In genomic region chr18:63936156-63936931, GRCh38 we compare ENCODE assay signal across 1 cellular context.
TF ChIP-seq lines count a peak whose summit lies in the region.

No MANE protein-coding gene starts in this region.

TF ChIP-seq in HepG2, 621 proteins besides CTCF, POLR2A, EP300 and RAD21 (continues in another document):
- TF ChIP-seq, protein P1, sequence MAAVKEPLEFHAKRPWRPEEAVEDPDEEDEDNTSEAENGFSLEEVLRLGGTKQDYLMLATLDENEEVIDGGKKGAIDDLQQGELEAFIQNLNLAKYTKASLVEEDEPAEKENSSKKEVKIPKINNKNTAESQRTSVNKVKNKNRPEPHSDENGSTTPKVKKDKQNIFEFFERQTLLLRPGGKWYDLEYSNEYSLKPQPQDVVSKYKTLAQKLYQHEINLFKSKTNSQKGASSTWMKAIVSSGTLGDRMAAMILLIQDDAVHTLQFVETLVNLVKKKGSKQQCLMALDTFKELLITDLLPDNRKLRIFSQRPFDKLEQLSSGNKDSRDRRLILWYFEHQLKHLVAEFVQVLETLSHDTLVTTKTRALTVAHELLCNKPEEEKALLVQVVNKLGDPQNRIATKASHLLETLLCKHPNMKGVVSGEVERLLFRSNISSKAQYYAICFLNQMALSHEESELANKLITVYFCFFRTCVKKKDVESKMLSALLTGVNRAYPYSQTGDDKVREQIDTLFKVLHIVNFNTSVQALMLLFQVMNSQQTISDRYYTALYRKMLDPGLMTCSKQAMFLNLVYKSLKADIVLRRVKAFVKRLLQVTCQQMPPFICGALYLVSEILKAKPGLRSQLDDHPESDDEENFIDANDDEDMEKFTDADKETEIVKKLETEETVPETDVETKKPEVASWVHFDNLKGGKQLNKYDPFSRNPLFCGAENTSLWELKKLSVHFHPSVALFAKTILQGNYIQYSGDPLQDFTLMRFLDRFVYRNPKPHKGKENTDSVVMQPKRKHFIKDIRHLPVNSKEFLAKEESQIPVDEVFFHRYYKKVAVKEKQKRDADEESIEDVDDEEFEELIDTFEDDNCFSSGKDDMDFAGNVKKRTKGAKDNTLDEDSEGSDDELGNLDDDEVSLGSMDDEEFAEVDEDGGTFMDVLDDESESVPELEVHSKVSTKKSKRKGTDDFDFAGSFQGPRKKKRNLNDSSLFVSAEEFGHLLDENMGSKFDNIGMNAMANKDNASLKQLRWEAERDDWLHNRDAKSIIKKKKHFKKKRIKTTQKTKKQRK (IDR thresholded peaks at IDR 0.05; ENCODE audit: low read length), result no peak
- TF ChIP-seq FOXA1 (IDR thresholded peaks at IDR 0.05) (no peak), FOXA1 (CRISPR knock-in tag; IDR thresholded peaks at IDR 0.05) (no peak), NPAS2 (CRISPR knock-in tag; IDR thresholded peaks at IDR 0.05; ENCODE audit: borderline replicate concordance) (no peak), ZHX2 (IDR thresholded peaks at IDR 0.05; ENCODE audit: low read depth) (no peak), ZHX2 (CRISPR knock-in tag; IDR thresholded peaks at IDR 0.05; ENCODE audit: borderline replicate concordance) (no peak), E2F5 (CRISPR knock-in tag; conservative IDR thresholded peaks at IDR 0.05) (no peak), ZBTB38 (CRISPR knock-in tag; IDR thresholded peaks at IDR 0.05) (no peak), DR1 (CRISPR knock-in tag; IDR thresholded peaks at IDR 0.05) (no peak), CBX5 (CRISPR knock-in tag; IDR thresholded peaks at IDR 0.05; ENCODE audit: borderline replicate concordance) (0 out of 2 replicates have a peak, but pooled peaks have one; percentile 32), TOE1 (CRISPR knock-in tag; IDR thresholded peaks at IDR 0.05) (no peak), MAFG (CRISPR knock-in tag; IDR thresholded peaks at IDR 0.05) (no peak), TBX3 (IDR thresholded peaks at IDR 0.05; ENCODE audit: borderline replicate concordance) (no peak), ZNF441 (CRISPR knock-in tag; IDR thresholded peaks at IDR 0.05; ENCODE audit: borderline replicate concordance) (no peak), ZSCAN20 (CRISPR knock-in tag; IDR thresholded peaks at IDR 0.05; ENCODE audit: borderline replicate concordance) (no peak), ZNF737 (CRISPR knock-in tag; IDR thresholded peaks at IDR 0.05; ENCODE audit: borderline replicate concordance) (no peak), ZC3H4 (CRISPR knock-in tag; IDR thresholded peaks at IDR 0.05; ENCODE audit: borderline replicate concordance) (no peak), ESRRA (CRISPR knock-in tag; IDR thresholded peaks at IDR 0.05; ENCODE audit: low read depth) (no peak), MED8 (CRISPR knock-in tag; IDR thresholded peaks at IDR 0.05; ENCODE audit: insufficient replicate concordance) (no peak), UBTF (CRISPR knock-in tag; IDR thresholded peaks at IDR 0.05) (peak; percentile 50; the same call in 1 of the 2 replicates), TFDP1 (CRISPR knock-in tag; IDR thresholded peaks at IDR 0.05; ENCODE audit: borderline replicate concordance) (peak; percentile 22; the same call in 1 of the 2 replicates), CEBPB (IDR thresholded peaks at IDR 0.05; ENCODE audit: borderline replicate concordance, low read depth, low read length) (no peak), ZNF496 (CRISPR knock-in tag; IDR thresholded peaks at IDR 0.05; ENCODE audit: insufficient replicate concordance) (no peak), ZSCAN12 (CRISPR knock-in tag; IDR thresholded peaks at IDR 0.05) (no peak), ZNF34 (CRISPR knock-in tag; IDR thresholded peaks at IDR 0.05; ENCODE audit: borderline replicate concordance) (no peak), ZNF766 (CRISPR knock-in tag; IDR thresholded peaks at IDR 0.05; ENCODE audit: borderline replicate concordance) (no peak), TBL1XR1 (IDR thresholded peaks at IDR 0.05; ENCODE audit: borderline replicate concordance, low read length, partially characterized antibody) (no peak), STAG1 (CRISPR knock-in tag; IDR thresholded peaks at IDR 0.05) (peak; percentile 72), ZNF230 (CRISPR knock-in tag; IDR thresholded peaks at IDR 0.05) (no peak), DNMT1 (CRISPR knock-in tag; IDR thresholded peaks at IDR 0.05) (no peak)
- TF ChIP-seq, protein P2, sequence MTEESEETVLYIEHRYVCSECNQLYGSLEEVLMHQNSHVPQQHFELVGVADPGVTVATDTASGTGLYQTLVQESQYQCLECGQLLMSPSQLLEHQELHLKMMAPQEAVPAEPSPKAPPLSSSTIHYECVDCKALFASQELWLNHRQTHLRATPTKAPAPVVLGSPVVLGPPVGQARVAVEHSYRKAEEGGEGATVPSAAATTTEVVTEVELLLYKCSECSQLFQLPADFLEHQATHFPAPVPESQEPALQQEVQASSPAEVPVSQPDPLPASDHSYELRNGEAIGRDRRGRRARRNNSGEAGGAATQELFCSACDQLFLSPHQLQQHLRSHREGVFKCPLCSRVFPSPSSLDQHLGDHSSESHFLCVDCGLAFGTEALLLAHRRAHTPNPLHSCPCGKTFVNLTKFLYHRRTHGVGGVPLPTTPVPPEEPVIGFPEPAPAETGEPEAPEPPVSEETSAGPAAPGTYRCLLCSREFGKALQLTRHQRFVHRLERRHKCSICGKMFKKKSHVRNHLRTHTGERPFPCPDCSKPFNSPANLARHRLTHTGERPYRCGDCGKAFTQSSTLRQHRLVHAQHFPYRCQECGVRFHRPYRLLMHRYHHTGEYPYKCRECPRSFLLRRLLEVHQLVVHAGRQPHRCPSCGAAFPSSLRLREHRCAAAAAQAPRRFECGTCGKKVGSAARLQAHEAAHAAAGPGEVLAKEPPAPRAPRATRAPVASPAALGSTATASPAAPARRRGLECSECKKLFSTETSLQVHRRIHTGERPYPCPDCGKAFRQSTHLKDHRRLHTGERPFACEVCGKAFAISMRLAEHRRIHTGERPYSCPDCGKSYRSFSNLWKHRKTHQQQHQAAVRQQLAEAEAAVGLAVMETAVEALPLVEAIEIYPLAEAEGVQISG (CRISPR knock-in tag; IDR thresholded peaks at IDR 0.05), result peak; percentile 73
- TF ChIP-seq, protein P3, sequence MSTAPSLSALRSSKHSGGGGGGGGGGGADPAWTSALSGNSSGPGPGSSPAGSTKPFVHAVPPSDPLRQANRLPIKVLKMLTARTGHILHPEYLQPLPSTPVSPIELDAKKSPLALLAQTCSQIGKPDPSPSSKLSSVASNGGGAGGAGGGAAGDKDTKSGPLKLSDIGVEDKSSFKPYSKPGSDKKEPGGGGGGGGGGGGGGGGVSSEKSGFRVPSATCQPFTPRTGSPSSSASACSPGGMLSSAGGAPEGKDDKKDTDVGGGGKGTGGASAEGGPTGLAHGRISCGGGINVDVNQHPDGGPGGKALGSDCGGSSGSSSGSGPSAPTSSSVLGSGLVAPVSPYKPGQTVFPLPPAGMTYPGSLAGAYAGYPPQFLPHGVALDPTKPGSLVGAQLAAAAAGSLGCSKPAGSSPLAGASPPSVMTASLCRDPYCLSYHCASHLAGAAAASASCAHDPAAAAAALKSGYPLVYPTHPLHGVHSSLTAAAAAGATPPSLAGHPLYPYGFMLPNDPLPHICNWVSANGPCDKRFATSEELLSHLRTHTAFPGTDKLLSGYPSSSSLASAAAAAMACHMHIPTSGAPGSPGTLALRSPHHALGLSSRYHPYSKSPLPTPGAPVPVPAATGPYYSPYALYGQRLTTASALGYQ (CRISPR knock-in tag; IDR thresholded peaks at IDR 0.05), result no peak
- TF ChIP-seq, protein P4, sequence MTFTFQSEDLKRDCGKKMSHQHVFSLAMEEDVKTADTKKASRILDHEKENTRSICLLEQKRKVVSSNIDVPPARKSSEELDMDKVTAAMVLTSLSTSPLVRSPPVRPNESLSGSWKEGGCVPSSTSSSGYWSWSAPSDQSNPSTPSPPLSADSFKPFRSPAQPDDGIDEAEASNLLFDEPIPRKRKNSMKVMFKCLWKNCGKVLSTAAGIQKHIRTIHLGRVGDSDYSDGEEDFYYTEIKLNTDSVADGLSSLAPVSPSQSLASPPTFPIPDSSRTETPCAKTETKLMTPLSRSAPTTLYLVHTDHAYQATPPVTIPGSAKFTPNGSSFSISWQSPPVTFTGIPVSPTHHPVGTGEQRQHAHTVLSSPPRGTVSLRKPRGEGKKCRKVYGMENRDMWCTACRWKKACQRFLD (CRISPR knock-in tag; IDR thresholded peaks at IDR 0.05; ENCODE audit: borderline replicate concordance), result no peak
